ENCODE assay signal across 1 cellular context in genomic region chr17:72125226-72125651, GRCh38.
TF ChIP-seq lines count a peak whose summit lies in the region.

No MANE protein-coding gene starts in this region.

TF ChIP-seq in HepG2, 621 proteins besides CTCF, POLR2A, EP300 and RAD21 (continued from another document and continues in another):
- TF ChIP-seq, protein P1, sequence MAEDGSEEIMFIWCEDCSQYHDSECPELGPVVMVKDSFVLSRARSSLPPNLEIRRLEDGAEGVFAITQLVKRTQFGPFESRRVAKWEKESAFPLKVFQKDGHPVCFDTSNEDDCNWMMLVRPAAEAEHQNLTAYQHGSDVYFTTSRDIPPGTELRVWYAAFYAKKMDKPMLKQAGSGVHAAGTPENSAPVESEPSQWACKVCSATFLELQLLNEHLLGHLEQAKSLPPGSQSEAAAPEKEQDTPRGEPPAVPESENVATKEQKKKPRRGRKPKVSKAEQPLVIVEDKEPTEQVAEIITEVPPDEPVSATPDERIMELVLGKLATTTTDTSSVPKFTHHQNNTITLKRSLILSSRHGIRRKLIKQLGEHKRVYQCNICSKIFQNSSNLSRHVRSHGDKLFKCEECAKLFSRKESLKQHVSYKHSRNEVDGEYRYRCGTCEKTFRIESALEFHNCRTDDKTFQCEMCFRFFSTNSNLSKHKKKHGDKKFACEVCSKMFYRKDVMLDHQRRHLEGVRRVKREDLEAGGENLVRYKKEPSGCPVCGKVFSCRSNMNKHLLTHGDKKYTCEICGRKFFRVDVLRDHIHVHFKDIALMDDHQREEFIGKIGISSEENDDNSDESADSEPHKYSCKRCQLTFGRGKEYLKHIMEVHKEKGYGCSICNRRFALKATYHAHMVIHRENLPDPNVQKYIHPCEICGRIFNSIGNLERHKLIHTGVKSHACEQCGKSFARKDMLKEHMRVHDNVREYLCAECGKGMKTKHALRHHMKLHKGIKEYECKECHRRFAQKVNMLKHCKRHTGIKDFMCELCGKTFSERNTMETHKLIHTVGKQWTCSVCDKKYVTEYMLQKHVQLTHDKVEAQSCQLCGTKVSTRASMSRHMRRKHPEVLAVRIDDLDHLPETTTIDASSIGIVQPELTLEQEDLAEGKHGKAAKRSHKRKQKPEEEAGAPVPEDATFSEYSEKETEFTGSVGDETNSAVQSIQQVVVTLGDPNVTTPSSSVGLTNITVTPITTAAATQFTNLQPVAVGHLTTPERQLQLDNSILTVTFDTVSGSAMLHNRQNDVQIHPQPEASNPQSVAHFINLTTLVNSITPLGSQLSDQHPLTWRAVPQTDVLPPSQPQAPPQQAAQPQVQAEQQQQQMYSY (CRISPR knock-in tag; IDR thresholded peaks at IDR 0.05), result no peak
- no peak for TF ChIP-seq KLF11 (CRISPR knock-in tag; IDR thresholded peaks at IDR 0.05)
- no peak for TF ChIP-seq NRL (CRISPR knock-in tag; IDR thresholded peaks at IDR 0.05; ENCODE audit: borderline replicate concordance)
- no peak for TF ChIP-seq ZNF224 (CRISPR knock-in tag; IDR thresholded peaks at IDR 0.05)
- TF ChIP-seq ZNF761 (CRISPR knock-in tag; conservative IDR thresholded peaks at IDR 0.05), result no peak
- TF ChIP-seq, protein P2, sequence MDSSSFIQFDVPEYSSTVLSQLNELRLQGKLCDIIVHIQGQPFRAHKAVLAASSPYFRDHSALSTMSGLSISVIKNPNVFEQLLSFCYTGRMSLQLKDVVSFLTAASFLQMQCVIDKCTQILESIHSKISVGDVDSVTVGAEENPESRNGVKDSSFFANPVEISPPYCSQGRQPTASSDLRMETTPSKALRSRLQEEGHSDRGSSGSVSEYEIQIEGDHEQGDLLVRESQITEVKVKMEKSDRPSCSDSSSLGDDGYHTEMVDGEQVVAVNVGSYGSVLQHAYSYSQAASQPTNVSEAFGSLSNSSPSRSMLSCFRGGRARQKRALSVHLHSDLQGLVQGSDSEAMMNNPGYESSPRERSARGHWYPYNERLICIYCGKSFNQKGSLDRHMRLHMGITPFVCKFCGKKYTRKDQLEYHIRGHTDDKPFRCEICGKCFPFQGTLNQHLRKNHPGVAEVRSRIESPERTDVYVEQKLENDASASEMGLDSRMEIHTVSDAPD (CRISPR knock-in tag; IDR thresholded peaks at IDR 0.05), result no peak
- no peak; the same call in 1 of the 2 replicates for TF ChIP-seq HMG20A (CRISPR knock-in tag; IDR thresholded peaks at IDR 0.05; ENCODE audit: borderline replicate concordance)
- no peak for TF ChIP-seq REXO4 (CRISPR knock-in tag; IDR thresholded peaks at IDR 0.05; ENCODE audit: borderline replicate concordance)
- TF ChIP-seq ZFP82 (CRISPR knock-in tag; IDR thresholded peaks at IDR 0.05; ENCODE audit: borderline replicate concordance), result no peak
- no peak for TF ChIP-seq ZNF563 (CRISPR knock-in tag; IDR thresholded peaks at IDR 0.05)
- TF ChIP-seq ZNF354B (CRISPR knock-in tag; IDR thresholded peaks at IDR 0.05), result no peak
- 0 out of 2 replicates have a peak, but pooled peaks have one; percentile 54 for TF ChIP-seq KMT2A (CRISPR knock-in tag; IDR thresholded peaks at IDR 0.05)
- no peak for TF ChIP-seq ZNF83 (CRISPR knock-in tag; IDR thresholded peaks at IDR 0.05; ENCODE audit: borderline replicate concordance)
- peak; percentile 75; the same call in 1 of the 2 replicates for TF ChIP-seq HMG20B (CRISPR knock-in tag; conservative IDR thresholded peaks at IDR 0.05)
- TF ChIP-seq ZNF75D (CRISPR knock-in tag; IDR thresholded peaks at IDR 0.05; ENCODE audit: borderline replicate concordance), result no peak
- no peak; the same call in 1 of the 2 replicates for TF ChIP-seq FOXJ3 (CRISPR knock-in tag; IDR thresholded peaks at IDR 0.05; ENCODE audit: borderline replicate concordance)
- TF ChIP-seq SP2 (CRISPR knock-in tag; IDR thresholded peaks at IDR 0.05), result no peak
- TF ChIP-seq IKZF4 (CRISPR knock-in tag; IDR thresholded peaks at IDR 0.05; ENCODE audit: borderline replicate concordance, low read depth, not compliant biosample characterization), result no peak
- peak; percentile 98 for TF ChIP-seq RBM22 (optimal IDR thresholded peaks at IDR 0.05; ENCODE audit: low read length)
- TF ChIP-seq, protein P3, sequence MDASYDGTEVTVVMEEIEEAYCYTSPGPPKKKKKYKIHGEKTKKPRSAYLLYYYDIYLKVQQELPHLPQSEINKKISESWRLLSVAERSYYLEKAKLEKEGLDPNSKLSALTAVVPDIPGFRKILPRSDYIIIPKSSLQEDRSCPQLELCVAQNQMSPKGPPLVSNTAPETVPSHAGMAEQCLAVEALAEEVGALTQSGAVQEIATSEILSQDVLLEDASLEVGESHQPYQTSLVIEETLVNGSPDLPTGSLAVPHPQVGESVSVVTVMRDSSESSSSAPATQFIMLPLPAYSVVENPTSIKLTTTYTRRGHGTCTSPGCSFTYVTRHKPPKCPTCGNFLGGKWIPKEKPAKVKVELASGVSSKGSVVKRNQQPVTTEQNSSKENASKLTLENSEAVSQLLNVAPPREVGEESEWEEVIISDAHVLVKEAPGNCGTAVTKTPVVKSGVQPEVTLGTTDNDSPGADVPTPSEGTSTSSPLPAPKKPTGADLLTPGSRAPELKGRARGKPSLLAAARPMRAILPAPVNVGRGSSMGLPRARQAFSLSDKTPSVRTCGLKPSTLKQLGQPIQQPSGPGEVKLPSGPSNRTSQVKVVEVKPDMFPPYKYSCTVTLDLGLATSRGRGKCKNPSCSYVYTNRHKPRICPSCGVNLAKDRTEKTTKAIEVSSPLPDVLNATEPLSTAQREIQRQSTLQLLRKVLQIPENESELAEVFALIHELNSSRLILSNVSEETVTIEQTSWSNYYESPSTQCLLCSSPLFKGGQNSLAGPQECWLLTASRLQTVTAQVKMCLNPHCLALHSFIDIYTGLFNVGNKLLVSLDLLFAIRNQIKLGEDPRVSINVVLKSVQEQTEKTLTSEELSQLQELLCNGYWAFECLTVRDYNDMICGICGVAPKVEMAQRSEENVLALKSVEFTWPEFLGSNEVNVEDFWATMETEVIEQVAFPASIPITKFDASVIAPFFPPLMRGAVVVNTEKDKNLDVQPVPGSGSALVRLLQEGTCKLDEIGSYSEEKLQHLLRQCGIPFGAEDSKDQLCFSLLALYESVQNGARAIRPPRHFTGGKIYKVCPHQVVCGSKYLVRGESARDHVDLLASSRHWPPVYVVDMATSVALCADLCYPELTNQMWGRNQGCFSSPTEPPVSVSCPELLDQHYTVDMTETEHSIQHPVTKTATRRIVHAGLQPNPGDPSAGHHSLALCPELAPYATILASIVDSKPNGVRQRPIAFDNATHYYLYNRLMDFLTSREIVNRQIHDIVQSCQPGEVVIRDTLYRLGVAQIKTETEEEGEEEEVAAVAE (CRISPR knock-in tag; IDR thresholded peaks at IDR 0.05; ENCODE audit: borderline replicate concordance), result 0 out of 2 replicates have a peak, but pooled peaks have one; percentile 33
- TF ChIP-seq CEBPG (CRISPR knock-in tag; IDR thresholded peaks at IDR 0.05), result peak; percentile 78; the same call in 1 of the 2 replicates
- peak; percentile 69 for TF ChIP-seq POLR2G (IDR thresholded peaks at IDR 0.05; ENCODE audit: low read depth, low read length)
- TF ChIP-seq JUND (CRISPR knock-in tag; IDR thresholded peaks at IDR 0.05), result no peak
- no peak for TF ChIP-seq TFE3 (CRISPR knock-in tag; IDR thresholded peaks at IDR 0.05)
- TF ChIP-seq ELF3 (CRISPR knock-in tag; IDR thresholded peaks at IDR 0.05), result no peak
- TF ChIP-seq YEATS2 (CRISPR knock-in tag; IDR thresholded peaks at IDR 0.05; ENCODE audit: borderline replicate concordance), result no peak
- TF ChIP-seq HHEX (CRISPR knock-in tag; IDR thresholded peaks at IDR 0.05), result no peak
- TF ChIP-seq ZNF276 (CRISPR knock-in tag; IDR thresholded peaks at IDR 0.05; ENCODE audit: low read depth), result no peak
- TF ChIP-seq, protein P4, sequence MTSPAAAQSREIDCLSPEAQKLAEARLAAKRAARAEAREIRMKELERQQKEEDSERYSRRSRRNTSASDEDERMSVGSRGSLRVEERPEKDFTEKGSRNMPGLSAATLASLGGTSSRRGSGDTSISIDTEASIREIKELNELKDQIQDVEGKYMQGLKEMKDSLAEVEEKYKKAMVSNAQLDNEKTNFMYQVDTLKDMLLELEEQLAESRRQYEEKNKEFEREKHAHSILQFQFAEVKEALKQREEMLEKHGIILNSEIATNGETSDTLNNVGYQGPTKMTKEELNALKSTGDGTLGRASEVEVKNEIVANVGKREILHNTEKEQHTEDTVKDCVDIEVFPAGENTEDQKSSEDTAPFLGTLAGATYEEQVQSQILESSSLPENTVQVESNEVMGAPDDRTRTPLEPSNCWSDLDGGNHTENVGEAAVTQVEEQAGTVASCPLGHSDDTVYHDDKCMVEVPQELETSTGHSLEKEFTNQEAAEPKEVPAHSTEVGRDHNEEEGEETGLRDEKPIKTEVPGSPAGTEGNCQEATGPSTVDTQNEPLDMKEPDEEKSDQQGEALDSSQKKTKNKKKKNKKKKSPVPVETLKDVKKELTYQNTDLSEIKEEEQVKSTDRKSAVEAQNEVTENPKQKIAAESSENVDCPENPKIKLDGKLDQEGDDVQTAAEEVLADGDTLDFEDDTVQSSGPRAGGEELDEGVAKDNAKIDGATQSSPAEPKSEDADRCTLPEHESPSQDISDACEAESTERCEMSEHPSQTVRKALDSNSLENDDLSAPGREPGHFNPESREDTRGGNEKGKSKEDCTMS (CRISPR knock-in tag; conservative IDR thresholded peaks at IDR 0.05), result no peak
- no peak for TF ChIP-seq SKI (IDR thresholded peaks at IDR 0.05; ENCODE audit: partially characterized antibody)
- no peak for TF ChIP-seq KLF6 (CRISPR knock-in tag; IDR thresholded peaks at IDR 0.05)
- TF ChIP-seq IRF2 (CRISPR knock-in tag; IDR thresholded peaks at IDR 0.05), result peak; percentile 60
- no peak for TF ChIP-seq GLI4 (CRISPR knock-in tag; IDR thresholded peaks at IDR 0.05; ENCODE audit: borderline replicate concordance)
- TF ChIP-seq SRSF4 (IDR thresholded peaks at IDR 0.05; ENCODE audit: low read depth, low read length, poor library complexity, severe bottlenecking), result peak; percentile 97
- TF ChIP-seq HDAC2 (CRISPR knock-in tag; IDR thresholded peaks at IDR 0.05), result peak; percentile 58
- TF ChIP-seq TEAD2 (CRISPR knock-in tag; IDR thresholded peaks at IDR 0.05), result no peak
- no peak for TF ChIP-seq KDM6A (CRISPR knock-in tag; IDR thresholded peaks at IDR 0.05; ENCODE audit: low read depth)
- TF ChIP-seq ZNF678 (CRISPR knock-in tag; IDR thresholded peaks at IDR 0.05), result no peak
- no peak for TF ChIP-seq ZNF501 (CRISPR knock-in tag; IDR thresholded peaks at IDR 0.05)
- no peak for TF ChIP-seq TCF12 (IDR thresholded peaks at IDR 0.05)
- TF ChIP-seq TCF12 (CRISPR knock-in tag; IDR thresholded peaks at IDR 0.05), result no peak
- TF ChIP-seq ZNF652 (CRISPR knock-in tag; IDR thresholded peaks at IDR 0.05; ENCODE audit: borderline replicate concordance, low read depth), result peak; percentile 40; the same call in 1 of the 2 replicates
- TF ChIP-seq DZIP1 (CRISPR knock-in tag; IDR thresholded peaks at IDR 0.05), result no peak
- TF ChIP-seq PHF8 (CRISPR knock-in tag; IDR thresholded peaks at IDR 0.05), result no peak
- TF ChIP-seq ZNF773 (CRISPR knock-in tag; IDR thresholded peaks at IDR 0.05; ENCODE audit: borderline replicate concordance), result no peak
- TF ChIP-seq ZNF710 (CRISPR knock-in tag; IDR thresholded peaks at IDR 0.05; ENCODE audit: borderline replicate concordance), result 0 out of 2 replicates have a peak, but pooled peaks have one; percentile 16
